12 cellular contexts compared by ENCODE assay signal in genomic region chr1:19442150-19443096, GRCh38. TPM values are rescaled to one million over a fixed set of nuclear protein-coding genes. Genes with fewer than 3 reads are reported as not detected.
A peak's percentile ranks its signal among the peaks of the same experiment; 100 is the strongest.
DNase-seq lines count a peak whose midpoint lies in the region; ATAC-seq, FAIRE-seq and TF ChIP-seq lines count a peak whose summit lies in the region.
"Had no signal": no experiment of that assay in that cellular context is flagged by ENCODE, and none has a peak within 500 bp of the region (broad histone marks: within the 10 kb centered on the region; RNA-seq: fewer than 3 reads in every experiment).

No MANE protein-coding gene starts in this region.

- peak overlapping the region in 9 of 11 experiments; percentile 0 to 92 (median 41); a peak in 12 of 22 replicates for H3K4me2 ChIP-seq in BLaER1 treated with 17β-estradiol and CSF1 and Interleukin-3, amounts not matched to agents 10 nM and 100 nM
- H3K4me2 ChIP-seq in endothelial cell of umbilical vein (ENCODE audit: insufficient read depth, low read length) = no peak overlapping the region
- H3K4me2 ChIP-seq: PC-9 had no signal

- H3K27ac ChIP-seq in BLaER1 treated with 17β-estradiol and CSF1 and Interleukin-3, amounts not matched to agents 10 nM and 100 nM = peak overlapping the region in 2 of 11 experiments; percentile 7 to 22; a peak in 1 of 22 replicates
- H3K27ac ChIP-seq in endothelial cell of umbilical vein (ENCODE audit: insufficient read depth, low read depth, low read length) = no peak overlapping the region
- H3K27ac ChIP-seq in foreskin keratinocyte = no peak overlapping the region
- H3K27ac ChIP-seq: PC-9 had no signal

- no peaks in the 10 kb centered on the region for H3K9me1 ChIP-seq in endothelial cell of umbilical vein (replicated peaks; ENCODE audit: control insufficient read depth, extremely low read depth, insufficient read depth, low read length)

- intact Hi-C loops in endothelial cell of umbilical vein (cut with micrococcal nuclease) = no loop called here

- no peak for TF ChIP-seq POLR2A in endothelial cell of umbilical vein (IDR thresholded peaks at IDR 0.05; ENCODE audit: low read depth, low read length)

- H3K9me3 ChIP-seq in BLaER1 treated with 17β-estradiol and CSF1 and Interleukin-3, amounts not matched to agents 10 nM and 100 nM (replicated peaks in 1 of 11) = no peaks in the 10 kb centered on the region
- no peaks in the 10 kb centered on the region for H3K9me3 ChIP-seq in endothelial cell of umbilical vein (replicated peaks; ENCODE audit: control insufficient read depth, insufficient read depth, low read length)

- peak overlapping the region in 3 of 11 experiments; percentile 3 to 47 (median 41); a peak in 5 of 22 replicates for H3K9ac ChIP-seq in BLaER1 treated with 17β-estradiol and CSF1 and Interleukin-3, amounts not matched to agents 10 nM and 100 nM
- no peak overlapping the region for H3K9ac ChIP-seq in endothelial cell of umbilical vein (replicated peaks; ENCODE audit: extremely low read depth, insufficient read depth, low read length)

- dilution Hi-C loops in endothelial cell of umbilical vein (cut with MboI; ENCODE audit: extremely low pct_ligation_motif_present, low sequenced_read_pairs) = no loop called here

- H3K9me3 Mint-ChIP-seq in osteocyte (ENCODE audit: unreplicated experiment) = no peaks in the 10 kb centered on the region

- peaks cover 12 to 29% (median 17%) of the 10 kb centered on the region in 11 experiments; a peak in 20 of 22 replicates for H3K36me3 ChIP-seq in BLaER1 treated with 17β-estradiol and CSF1 and Interleukin-3, amounts not matched to agents 10 nM and 100 nM
- H3K36me3 ChIP-seq in endothelial cell of umbilical vein (ENCODE audit: control insufficient read depth in 2 of 2, extremely low read depth in 1 of 2, insufficient read depth in 2 of 2, low read length in 2 of 2) = no peaks in the 10 kb centered on the region

- BruUV-seq in endothelial cell of umbilical vein (replicated peaks; lab: Mats Ljungman, UMichigan) = no TSS peak

- POLR2A ChIA-PET in endothelial cell of umbilical vein (lab: Charles Lee) = no interaction called here

- no peak for FAIRE-seq in endothelial cell of umbilical vein (lab: Jason Lieb, UNC)
- FAIRE-seq: frontal cortex had no signal

- H3K4me3 ChIP-seq in BLaER1 treated with 17β-estradiol and CSF1 and Interleukin-3, amounts not matched to agents 10 nM and 100 nM = no peak overlapping the region
- no peak overlapping the region for H3K4me3 ChIP-seq in endothelial cell of umbilical vein (replicated peaks in 1 of 3; ENCODE audit: insufficient read depth in 1 of 3, low read depth in 1 of 3, low read length in 3 of 3)
- H3K4me3 ChIP-seq: PC-9 had no signal

- no peak for ATAC-seq in HG03460 (IDR thresholded peaks at IDR 0.05; ENCODE audit: unreplicated experiment)
- ATAC-seq in HG02973 (IDR thresholded peaks at IDR 0.05; ENCODE audit: unreplicated experiment) = no peak
- no peak for ATAC-seq in foreskin keratinocyte

- H3K27me3 Mint-ChIP-seq in osteocyte (ENCODE audit: unreplicated experiment) = no peaks in the 10 kb centered on the region

- H4K20me1 ChIP-seq in BLaER1 treated with 17β-estradiol and CSF1 and Interleukin-3, amounts not matched to agents 10 nM and 100 nM = peaks cover 99 to 100% (median 100%) of the 10 kb centered on the region in 11 experiments
- peaks cover 3% of the 10 kb centered on the region for H4K20me1 ChIP-seq in endothelial cell of umbilical vein (replicated peaks; ENCODE audit: control insufficient read depth, extremely low read depth, insufficient read depth, low read length)

- peaks cover 79% of the 10 kb centered on the region for H3K79me2 ChIP-seq in endothelial cell of umbilical vein (ENCODE audit: control insufficient read depth, insufficient read depth, low read length)

- H3K27me3 ChIP-seq in BLaER1 treated with 17β-estradiol and CSF1 and Interleukin-3, amounts not matched to agents 10 nM and 100 nM = no peaks in the 10 kb centered on the region
- no peaks in the 10 kb centered on the region for H3K27me3 ChIP-seq in endothelial cell of umbilical vein (ENCODE audit: control insufficient read depth in 2 of 2, insufficient read depth in 2 of 2, low read length in 2 of 2)
- no peaks in the 10 kb centered on the region for H3K27me3 ChIP-seq in foreskin keratinocyte

- H3K4me1 Mint-ChIP-seq in osteocyte (ENCODE audit: unreplicated experiment) = peaks cover 96% of the 10 kb centered on the region

- H3K27ac Mint-ChIP-seq in osteocyte (ENCODE audit: unreplicated experiment) = peak overlapping the region; percentile 99

- CTCF ChIA-PET in endothelial cell of umbilical vein (lab: Charles Lee) = interaction anchor here (1.1 to 1.2 kb wide), 2 partner anchors 12 to 51 kb away, joined by 3 read pairs; no protein-coding TSS in a partner anchor

- peaks cover 2% of the 10 kb centered on the region for H3K36me3 Mint-ChIP-seq in osteocyte (ENCODE audit: unreplicated experiment)

- TF ChIP-seq CTCF in endothelial cell of umbilical vein (IDR thresholded peaks at IDR 0.05; ENCODE audit: extremely low read depth in 1 of 2, insufficient read depth in 1 of 2, low read depth in 1 of 2, low read length in 2 of 2) (no peak), osteocyte (IDR thresholded peaks at IDR 0.05) (no peak), foreskin keratinocyte (conservative IDR thresholded peaks at IDR 0.05) (no peak)

- H3K4me3 Mint-ChIP-seq in osteocyte (ENCODE audit: unreplicated experiment) = no peak overlapping the region

- DNase-seq in NCI-H510A (lab: John Stamatoyannopoulos, UW) (peak; percentile 49), endothelial cell of umbilical vein (ENCODE audit: low read depth, low spot score) (peak; percentile 45), osteocyte (ENCODE audit: extremely low spot score, unreplicated experiment) (no peak), foreskin keratinocyte (no peak)
- no peak for DNase-seq in stimulated activated CD8-positive, alpha-beta memory T cell treated with anti-CD3 and anti-CD28 coated beads, Interleukin-4, amount 100 ng/mL, for 48 hours
- DNase-seq: NCI-H1092; PC-9; stimulated activated CD4-positive, alpha-beta T cell treated with anti-CD3 and anti-CD28 coated beads, Interleukin-4, amount 100 ng/mL, for 1 hour had no signal

- no peak overlapping the region for H2AFZ ChIP-seq in endothelial cell of umbilical vein (ENCODE audit: low read depth, low read length)
- H2AFZ ChIP-seq: PC-9 had no signal

- peaks cover 79 to 100% (median 88%) of the 10 kb centered on the region in 10 experiments for H3K4me1 ChIP-seq in BLaER1 treated with 17β-estradiol and CSF1 and Interleukin-3, amounts not matched to agents 10 nM and 100 nM
- peaks cover 46% of the 10 kb centered on the region for H3K4me1 ChIP-seq in endothelial cell of umbilical vein (ENCODE audit: control insufficient read depth, extremely low read depth, insufficient read depth, low read length)
- peaks cover 25% of the 10 kb centered on the region for H3K4me1 ChIP-seq in foreskin keratinocyte

TF ChIP-seq in endothelial cell of umbilical vein, 7 proteins besides CTCF, POLR2A, EP300 and RAD21:
- TF ChIP-seq FOS (IDR thresholded peaks at IDR 0.05; ENCODE audit: borderline replicate concordance, insufficient read depth, low read length) = no peak
- TF ChIP-seq JUN (IDR thresholded peaks at IDR 0.05; ENCODE audit: borderline replicate concordance, insufficient read depth, insufficient read length, low read depth) = no peak
- TF ChIP-seq POLR2AphosphoS5 (IDR thresholded peaks at IDR 0.05; ENCODE audit: insufficient read depth, low read depth, low read length) = no peak
- no peak for TF ChIP-seq MYC (IDR thresholded peaks at IDR 0.05; ENCODE audit: low read depth, low read length)
- no peak for TF ChIP-seq MAX (IDR thresholded peaks at IDR 0.05; ENCODE audit: insufficient read depth, insufficient read length)
- TF ChIP-seq EZH2 (IDR thresholded peaks at IDR 0.05; ENCODE audit: borderline replicate concordance, low read depth, low read length, severe bottlenecking) = no peak
- TF ChIP-seq GATA2 (IDR thresholded peaks at IDR 0.05; ENCODE audit: insufficient read depth, insufficient read length, low read depth, low read length) = no peak

RNA-seq across cellular contexts. Expression of gene CAPZB, which starts 42.9 kb away (rescaled TPM):
- total RNA-seq in endothelial cell of umbilical vein = 339 and 347 TPM in 2 replicates
- polyA plus RNA-seq in endothelial cell of umbilical vein = 145 and 196 TPM in 2 replicates
- 324 and 349 TPM in 2 replicates for polyA plus RNA-seq in endothelial cell of umbilical vein (2011; cell fraction: cytosol; rRNA removed)
- polyA plus RNA-seq in endothelial cell of umbilical vein (2011; cell fraction: nucleus; rRNA removed) = 134 and 156 TPM in 2 replicates
- 289 and 327 TPM in 2 replicates for polyA plus RNA-seq in endothelial cell of umbilical vein (2012)
- polyA minus RNA-seq in endothelial cell of umbilical vein = 88.2 and 117 TPM in 2 replicates
- polyA minus RNA-seq in endothelial cell of umbilical vein (2011; cell fraction: cytosol; rRNA and poly(A)+ RNA removed) = 35.2 TPM
- polyA minus RNA-seq in endothelial cell of umbilical vein (2011; cell fraction: nucleus; rRNA and poly(A)+ RNA removed) = 33.1 and 43.8 TPM in 2 replicates
- 403 and 412 TPM in 2 replicates for total RNA-seq in osteocyte
- total RNA-seq in foreskin keratinocyte = 181 and 196 TPM in 2 replicates
- 285 and 303 TPM in 2 replicates for polyA plus RNA-seq in foreskin keratinocyte

Comparison
In these comparisons a context has a peak if more than half of its experiments do, and no peak if none do; other contexts are left out.
1. DNase-seq: peak in NCI-H510A (single experiment) and endothelial cell of umbilical vein (single experiment); none in osteocyte (single experiment), stimulated activated CD8-positive, alpha-beta memory T cell treated with anti-CD3 and anti-CD28 coated beads, Interleukin-4, amount 100 ng/mL, for 48 hours (single experiment) and foreskin keratinocyte (0 of 2).